ENCODE assay signal across 18 cellular contexts in the genomic region with DNA sequence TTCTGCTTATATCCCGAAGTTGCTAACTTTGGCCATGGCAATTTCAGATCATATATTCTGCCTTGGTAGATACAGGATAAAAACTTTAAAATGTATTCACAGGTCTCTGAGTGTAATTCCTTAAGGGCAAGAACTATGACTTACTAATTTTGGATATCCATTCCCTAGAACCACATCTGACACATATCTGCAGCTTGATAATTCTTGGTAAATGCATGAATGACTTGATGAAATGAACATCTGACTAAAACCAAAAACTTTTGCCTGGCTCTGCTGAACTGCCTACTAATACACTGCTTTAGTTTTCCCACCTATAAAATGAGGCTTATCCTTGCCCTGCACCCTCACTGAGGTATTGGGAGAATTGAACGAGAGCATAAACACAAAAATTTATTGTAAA. TPM values are rescaled to one million over a fixed set of nuclear protein-coding genes. Genes with fewer than 3 reads are reported as not detected.
"Had no signal": no experiment of that assay in that cellular context is flagged by ENCODE, and none has a peak within 500 bp of the region (broad histone marks: within the 10 kb centered on the region; RNA-seq: fewer than 3 reads in every experiment).

No MANE protein-coding gene starts in this region.

- H3K9me3 ChIP-seq: mucosa of descending colon, ovary, tibial artery, upper lobe of left lung, vagina had no signal

- ATAC-seq: esophagus mucosa; left colon; left ventricle myocardium superior; mucosa of descending colon; natural killer cell; right cardiac atrium; stimulated activated effector memory CD8-positive, alpha-beta T cell treated with anti-CD3 and anti-CD28 coated beads, Interleukin-12 subunit alpha, Interleukin-12 subunit beta, amount 100 ng/mL, for 72 hours had no signal

- FAIRE-seq: endometrium, frontal cortex had no signal

- H3K36me3 ChIP-seq: ovary, tibial artery, upper lobe of left lung, vagina had no signal

- DNase-seq: effector memory CD4-positive, alpha-beta T cell; glutamatergic neuron; islet precursor cell; left colon; left ventricle myocardium superior; mucosa of descending colon; natural killer cell; ovary; right cardiac atrium; stimulated activated CD4-positive, alpha-beta T cell treated with anti-CD3 and anti-CD28 coated beads, Interleukin-4, amount 100 ng/mL, for 1 hour; stimulated activated CD8-positive, alpha-beta memory T cell treated with anti-CD3 and anti-CD28 coated beads, Interleukin-4, amount 100 ng/mL, for 48 hours; tibial artery; upper lobe of left lung had no signal

- H3K4me1 ChIP-seq: tibial artery, upper lobe of left lung, vagina had no signal

- H3K27ac ChIP-seq: ovary, tibial artery, upper lobe of left lung, vagina had no signal

- H3K4me3 ChIP-seq: mucosa of descending colon, ovary, tibial artery, upper lobe of left lung, vagina had no signal

- H3K27me3 ChIP-seq: ovary, upper lobe of left lung, vagina had no signal

RNA-seq across cellular contexts. Expression of a gene that starts 32.2 kb away (rescaled TPM):
- total RNA-seq: natural killer cell had no signal

RNA-seq across cellular contexts. Expression of a gene that starts 57.6 kb away (rescaled TPM):
- total RNA-seq: natural killer cell had no signal
